ENCODE assay signal across 1 cellular context in the genomic region with DNA sequence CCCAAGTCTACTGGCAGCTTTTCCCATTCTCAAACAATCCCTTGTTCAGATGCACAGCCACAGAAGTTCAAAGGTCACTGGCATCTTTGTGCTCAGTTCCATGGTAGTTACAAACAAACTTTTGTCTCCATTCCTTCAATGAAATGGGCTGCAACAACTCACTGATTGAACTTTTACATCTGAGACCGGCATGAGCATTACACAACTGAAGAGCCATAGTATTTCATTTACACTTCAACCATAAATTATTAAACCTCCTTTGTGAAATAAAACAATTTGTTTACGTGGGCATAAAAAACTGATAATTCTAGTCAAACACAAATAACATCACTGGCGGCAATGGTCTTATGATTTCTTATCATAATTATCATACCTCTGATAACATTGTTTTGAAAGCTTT.
TF ChIP-seq lines count a peak whose summit lies in the region.

No MANE protein-coding gene starts in this region.

TF ChIP-seq in HepG2, 621 proteins besides CTCF, POLR2A, EP300 and RAD21 (continued from another document and continues in another):
- TF ChIP-seq, protein P1, sequence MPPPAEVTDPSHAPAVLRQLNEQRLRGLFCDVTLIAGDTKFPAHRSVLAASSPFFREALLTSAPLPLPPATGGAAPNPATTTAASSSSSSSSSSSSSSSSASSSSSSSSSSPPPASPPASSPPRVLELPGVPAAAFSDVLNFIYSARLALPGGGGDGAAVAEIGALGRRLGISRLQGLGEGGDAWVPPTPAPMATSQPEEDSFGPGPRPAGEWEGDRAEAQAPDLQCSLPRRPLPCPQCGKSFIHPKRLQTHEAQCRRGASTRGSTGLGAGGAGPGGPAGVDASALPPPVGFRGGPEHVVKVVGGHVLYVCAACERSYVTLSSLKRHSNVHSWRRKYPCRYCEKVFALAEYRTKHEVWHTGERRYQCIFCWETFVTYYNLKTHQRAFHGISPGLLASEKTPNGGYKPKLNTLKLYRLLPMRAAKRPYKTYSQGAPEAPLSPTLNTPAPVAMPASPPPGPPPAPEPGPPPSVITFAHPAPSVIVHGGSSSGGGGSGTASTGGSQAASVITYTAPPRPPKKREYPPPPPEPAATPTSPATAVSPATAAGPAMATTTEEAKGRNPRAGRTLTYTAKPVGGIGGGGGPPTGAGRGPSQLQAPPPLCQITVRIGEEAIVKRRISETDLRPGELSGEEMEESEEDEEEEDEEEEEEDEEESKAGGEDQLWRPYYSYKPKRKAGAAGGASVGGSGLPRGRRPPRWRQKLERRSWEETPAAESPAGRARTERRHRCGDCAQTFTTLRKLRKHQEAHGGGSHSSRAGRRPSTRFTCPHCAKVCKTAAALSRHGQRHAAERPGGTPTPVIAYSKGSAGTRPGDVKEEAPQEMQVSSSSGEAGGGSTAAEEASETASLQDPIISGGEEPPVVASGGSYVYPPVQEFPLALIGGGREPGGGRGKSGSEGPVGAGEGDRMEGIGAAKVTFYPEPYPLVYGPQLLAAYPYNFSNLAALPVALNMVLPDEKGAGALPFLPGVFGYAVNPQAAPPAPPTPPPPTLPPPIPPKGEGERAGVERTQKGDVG (CRISPR knock-in tag; IDR thresholded peaks at IDR 0.05; ENCODE audit: borderline replicate concordance), result no peak
- TF ChIP-seq ZNF331 (CRISPR knock-in tag; IDR thresholded peaks at IDR 0.05) (peak; percentile 79; the same call in 1 of the 2 replicates), HMG20B (CRISPR knock-in tag; conservative IDR thresholded peaks at IDR 0.05) (no peak), ZNF703 (CRISPR knock-in tag; IDR thresholded peaks at IDR 0.05; ENCODE audit: borderline replicate concordance) (no peak), KDM2A (CRISPR knock-in tag; IDR thresholded peaks at IDR 0.05; ENCODE audit: borderline replicate concordance, low read depth) (no peak), XBP1 (CRISPR knock-in tag; IDR thresholded peaks at IDR 0.05) (no peak), ZFP36L1 (CRISPR knock-in tag; IDR thresholded peaks at IDR 0.05) (no peak), ZFAT (CRISPR knock-in tag; conservative IDR thresholded peaks at IDR 0.05) (no peak), HMGA1 (CRISPR knock-in tag; conservative IDR thresholded peaks at IDR 0.05) (no peak), BRCA1 (CRISPR knock-in tag; IDR thresholded peaks at IDR 0.05) (no peak), MED8 (CRISPR knock-in tag; IDR thresholded peaks at IDR 0.05; ENCODE audit: insufficient replicate concordance) (no peak), FIP1L1 (IDR thresholded peaks at IDR 0.05; ENCODE audit: borderline replicate concordance, insufficient read depth, low read depth, low read length) (no peak), ZEB1 (IDR thresholded peaks at IDR 0.05; ENCODE audit: insufficient replicate concordance, low read depth) (no peak), IRF2 (CRISPR knock-in tag; IDR thresholded peaks at IDR 0.05) (0 out of 2 replicates have a peak, but pooled peaks have one; percentile 64), ZNF709 (CRISPR knock-in tag; IDR thresholded peaks at IDR 0.05) (no peak), CBX5 (CRISPR knock-in tag; IDR thresholded peaks at IDR 0.05; ENCODE audit: borderline replicate concordance) (no peak), ZNF615 (CRISPR knock-in tag; IDR thresholded peaks at IDR 0.05; ENCODE audit: borderline replicate concordance) (no peak), ZNF772 (CRISPR knock-in tag; IDR thresholded peaks at IDR 0.05) (no peak), ZNF432 (CRISPR knock-in tag; IDR thresholded peaks at IDR 0.05; ENCODE audit: borderline replicate concordance) (no peak), RFX5 (IDR thresholded peaks at IDR 0.05; ENCODE audit: low read depth, low read length) (no peak), PAX8 (CRISPR knock-in tag; IDR thresholded peaks at IDR 0.05; ENCODE audit: borderline replicate concordance) (no peak), ZNF224 (CRISPR knock-in tag; IDR thresholded peaks at IDR 0.05) (no peak), TBL1XR1 (IDR thresholded peaks at IDR 0.05; ENCODE audit: borderline replicate concordance, low read length, partially characterized antibody) (no peak), TP53 (CRISPR knock-in tag; conservative IDR thresholded peaks at IDR 0.05) (no peak), KDM5A (IDR thresholded peaks at IDR 0.05; ENCODE audit: borderline replicate concordance, low read length) (no peak), CHCHD3 (CRISPR knock-in tag; IDR thresholded peaks at IDR 0.05) (no peak), RXRA (CRISPR knock-in tag; IDR thresholded peaks at IDR 0.05) (no peak), POGZ (CRISPR knock-in tag; IDR thresholded peaks at IDR 0.05) (peak; percentile 86), ZNF776 (CRISPR knock-in tag; IDR thresholded peaks at IDR 0.05) (no peak)
- TF ChIP-seq, protein P2, sequence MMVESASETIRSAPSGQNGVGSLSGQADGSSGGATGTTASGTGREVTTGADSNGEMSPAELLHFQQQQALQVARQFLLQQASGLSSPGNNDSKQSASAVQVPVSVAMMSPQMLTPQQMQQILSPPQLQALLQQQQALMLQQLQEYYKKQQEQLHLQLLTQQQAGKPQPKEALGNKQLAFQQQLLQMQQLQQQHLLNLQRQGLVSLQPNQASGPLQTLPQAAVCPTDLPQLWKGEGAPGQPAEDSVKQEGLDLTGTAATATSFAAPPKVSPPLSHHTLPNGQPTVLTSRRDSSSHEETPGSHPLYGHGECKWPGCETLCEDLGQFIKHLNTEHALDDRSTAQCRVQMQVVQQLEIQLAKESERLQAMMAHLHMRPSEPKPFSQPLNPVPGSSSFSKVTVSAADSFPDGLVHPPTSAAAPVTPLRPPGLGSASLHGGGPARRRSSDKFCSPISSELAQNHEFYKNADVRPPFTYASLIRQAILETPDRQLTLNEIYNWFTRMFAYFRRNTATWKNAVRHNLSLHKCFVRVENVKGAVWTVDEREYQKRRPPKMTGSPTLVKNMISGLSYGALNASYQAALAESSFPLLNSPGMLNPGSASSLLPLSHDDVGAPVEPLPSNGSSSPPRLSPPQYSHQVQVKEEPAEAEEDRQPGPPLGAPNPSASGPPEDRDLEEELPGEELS (CRISPR knock-in tag; IDR thresholded peaks at IDR 0.05), result peak; percentile 90
- TF ChIP-seq, protein P3, sequence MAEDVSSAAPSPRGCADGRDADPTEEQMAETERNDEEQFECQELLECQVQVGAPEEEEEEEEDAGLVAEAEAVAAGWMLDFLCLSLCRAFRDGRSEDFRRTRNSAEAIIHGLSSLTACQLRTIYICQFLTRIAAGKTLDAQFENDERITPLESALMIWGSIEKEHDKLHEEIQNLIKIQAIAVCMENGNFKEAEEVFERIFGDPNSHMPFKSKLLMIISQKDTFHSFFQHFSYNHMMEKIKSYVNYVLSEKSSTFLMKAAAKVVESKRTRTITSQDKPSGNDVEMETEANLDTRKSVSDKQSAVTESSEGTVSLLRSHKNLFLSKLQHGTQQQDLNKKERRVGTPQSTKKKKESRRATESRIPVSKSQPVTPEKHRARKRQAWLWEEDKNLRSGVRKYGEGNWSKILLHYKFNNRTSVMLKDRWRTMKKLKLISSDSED (CRISPR knock-in tag; IDR thresholded peaks at IDR 0.05), result no peak
- TF ChIP-seq, protein P4, sequence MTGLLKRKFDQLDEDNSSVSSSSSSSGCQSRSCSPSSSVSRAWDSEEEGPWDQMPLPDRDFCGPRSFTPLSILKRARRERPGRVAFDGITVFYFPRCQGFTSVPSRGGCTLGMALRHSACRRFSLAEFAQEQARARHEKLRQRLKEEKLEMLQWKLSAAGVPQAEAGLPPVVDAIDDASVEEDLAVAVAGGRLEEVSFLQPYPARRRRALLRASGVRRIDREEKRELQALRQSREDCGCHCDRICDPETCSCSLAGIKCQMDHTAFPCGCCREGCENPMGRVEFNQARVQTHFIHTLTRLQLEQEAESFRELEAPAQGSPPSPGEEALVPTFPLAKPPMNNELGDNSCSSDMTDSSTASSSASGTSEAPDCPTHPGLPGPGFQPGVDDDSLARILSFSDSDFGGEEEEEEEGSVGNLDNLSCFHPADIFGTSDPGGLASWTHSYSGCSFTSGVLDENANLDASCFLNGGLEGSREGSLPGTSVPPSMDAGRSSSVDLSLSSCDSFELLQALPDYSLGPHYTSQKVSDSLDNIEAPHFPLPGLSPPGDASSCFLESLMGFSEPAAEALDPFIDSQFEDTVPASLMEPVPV (CRISPR knock-in tag; IDR thresholded peaks at IDR 0.05), result no peak
- TF ChIP-seq, protein P5, sequence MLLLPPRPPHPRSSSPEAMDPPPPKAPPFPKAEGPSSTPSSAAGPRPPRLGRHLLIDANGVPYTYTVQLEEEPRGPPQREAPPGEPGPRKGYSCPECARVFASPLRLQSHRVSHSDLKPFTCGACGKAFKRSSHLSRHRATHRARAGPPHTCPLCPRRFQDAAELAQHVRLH (CRISPR knock-in tag; IDR thresholded peaks at IDR 0.05; ENCODE audit: borderline replicate concordance, low read depth), result peak; percentile 60; the same call in 1 of the 2 replicates
- TF ChIP-seq, protein P6, sequence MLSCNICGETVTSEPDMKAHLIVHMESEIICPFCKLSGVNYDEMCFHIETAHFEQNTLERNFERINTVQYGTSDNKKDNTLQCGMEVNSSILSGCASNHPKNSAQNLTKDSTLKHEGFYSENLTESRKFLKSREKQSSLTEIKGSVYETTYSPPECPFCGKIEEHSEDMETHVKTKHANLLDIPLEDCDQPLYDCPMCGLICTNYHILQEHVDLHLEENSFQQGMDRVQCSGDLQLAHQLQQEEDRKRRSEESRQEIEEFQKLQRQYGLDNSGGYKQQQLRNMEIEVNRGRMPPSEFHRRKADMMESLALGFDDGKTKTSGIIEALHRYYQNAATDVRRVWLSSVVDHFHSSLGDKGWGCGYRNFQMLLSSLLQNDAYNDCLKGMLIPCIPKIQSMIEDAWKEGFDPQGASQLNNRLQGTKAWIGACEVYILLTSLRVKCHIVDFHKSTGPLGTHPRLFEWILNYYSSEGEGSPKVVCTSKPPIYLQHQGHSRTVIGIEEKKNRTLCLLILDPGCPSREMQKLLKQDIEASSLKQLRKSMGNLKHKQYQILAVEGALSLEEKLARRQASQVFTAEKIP (CRISPR knock-in tag; IDR thresholded peaks at IDR 0.05; ENCODE audit: borderline replicate concordance), result no peak
- TF ChIP-seq, protein P7, sequence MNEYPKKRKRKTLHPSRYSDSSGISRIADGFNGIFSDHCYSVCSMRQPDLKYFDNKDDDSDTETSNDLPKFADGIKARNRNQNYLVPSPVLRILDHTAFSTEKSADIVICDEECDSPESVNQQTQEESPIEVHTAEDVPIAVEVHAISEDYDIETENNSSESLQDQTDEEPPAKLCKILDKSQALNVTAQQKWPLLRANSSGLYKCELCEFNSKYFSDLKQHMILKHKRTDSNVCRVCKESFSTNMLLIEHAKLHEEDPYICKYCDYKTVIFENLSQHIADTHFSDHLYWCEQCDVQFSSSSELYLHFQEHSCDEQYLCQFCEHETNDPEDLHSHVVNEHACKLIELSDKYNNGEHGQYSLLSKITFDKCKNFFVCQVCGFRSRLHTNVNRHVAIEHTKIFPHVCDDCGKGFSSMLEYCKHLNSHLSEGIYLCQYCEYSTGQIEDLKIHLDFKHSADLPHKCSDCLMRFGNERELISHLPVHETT (CRISPR knock-in tag; conservative IDR thresholded peaks at IDR 0.05), result no peak
- TF ChIP-seq, protein P8, sequence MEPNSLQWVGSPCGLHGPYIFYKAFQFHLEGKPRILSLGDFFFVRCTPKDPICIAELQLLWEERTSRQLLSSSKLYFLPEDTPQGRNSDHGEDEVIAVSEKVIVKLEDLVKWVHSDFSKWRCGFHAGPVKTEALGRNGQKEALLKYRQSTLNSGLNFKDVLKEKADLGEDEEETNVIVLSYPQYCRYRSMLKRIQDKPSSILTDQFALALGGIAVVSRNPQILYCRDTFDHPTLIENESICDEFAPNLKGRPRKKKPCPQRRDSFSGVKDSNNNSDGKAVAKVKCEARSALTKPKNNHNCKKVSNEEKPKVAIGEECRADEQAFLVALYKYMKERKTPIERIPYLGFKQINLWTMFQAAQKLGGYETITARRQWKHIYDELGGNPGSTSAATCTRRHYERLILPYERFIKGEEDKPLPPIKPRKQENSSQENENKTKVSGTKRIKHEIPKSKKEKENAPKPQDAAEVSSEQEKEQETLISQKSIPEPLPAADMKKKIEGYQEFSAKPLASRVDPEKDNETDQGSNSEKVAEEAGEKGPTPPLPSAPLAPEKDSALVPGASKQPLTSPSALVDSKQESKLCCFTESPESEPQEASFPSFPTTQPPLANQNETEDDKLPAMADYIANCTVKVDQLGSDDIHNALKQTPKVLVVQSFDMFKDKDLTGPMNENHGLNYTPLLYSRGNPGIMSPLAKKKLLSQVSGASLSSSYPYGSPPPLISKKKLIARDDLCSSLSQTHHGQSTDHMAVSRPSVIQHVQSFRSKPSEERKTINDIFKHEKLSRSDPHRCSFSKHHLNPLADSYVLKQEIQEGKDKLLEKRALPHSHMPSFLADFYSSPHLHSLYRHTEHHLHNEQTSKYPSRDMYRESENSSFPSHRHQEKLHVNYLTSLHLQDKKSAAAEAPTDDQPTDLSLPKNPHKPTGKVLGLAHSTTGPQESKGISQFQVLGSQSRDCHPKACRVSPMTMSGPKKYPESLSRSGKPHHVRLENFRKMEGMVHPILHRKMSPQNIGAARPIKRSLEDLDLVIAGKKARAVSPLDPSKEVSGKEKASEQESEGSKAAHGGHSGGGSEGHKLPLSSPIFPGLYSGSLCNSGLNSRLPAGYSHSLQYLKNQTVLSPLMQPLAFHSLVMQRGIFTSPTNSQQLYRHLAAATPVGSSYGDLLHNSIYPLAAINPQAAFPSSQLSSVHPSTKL (CRISPR knock-in tag; IDR thresholded peaks at IDR 0.05), result peak; percentile 90
- TF ChIP-seq, protein P9, sequence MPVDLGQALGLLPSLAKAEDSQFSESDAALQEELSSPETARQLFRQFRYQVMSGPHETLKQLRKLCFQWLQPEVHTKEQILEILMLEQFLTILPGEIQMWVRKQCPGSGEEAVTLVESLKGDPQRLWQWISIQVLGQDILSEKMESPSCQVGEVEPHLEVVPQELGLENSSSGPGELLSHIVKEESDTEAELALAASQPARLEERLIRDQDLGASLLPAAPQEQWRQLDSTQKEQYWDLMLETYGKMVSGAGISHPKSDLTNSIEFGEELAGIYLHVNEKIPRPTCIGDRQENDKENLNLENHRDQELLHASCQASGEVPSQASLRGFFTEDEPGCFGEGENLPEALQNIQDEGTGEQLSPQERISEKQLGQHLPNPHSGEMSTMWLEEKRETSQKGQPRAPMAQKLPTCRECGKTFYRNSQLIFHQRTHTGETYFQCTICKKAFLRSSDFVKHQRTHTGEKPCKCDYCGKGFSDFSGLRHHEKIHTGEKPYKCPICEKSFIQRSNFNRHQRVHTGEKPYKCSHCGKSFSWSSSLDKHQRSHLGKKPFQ (CRISPR knock-in tag; IDR thresholded peaks at IDR 0.05; ENCODE audit: insufficient replicate concordance), result no peak
- TF ChIP-seq, protein P10, sequence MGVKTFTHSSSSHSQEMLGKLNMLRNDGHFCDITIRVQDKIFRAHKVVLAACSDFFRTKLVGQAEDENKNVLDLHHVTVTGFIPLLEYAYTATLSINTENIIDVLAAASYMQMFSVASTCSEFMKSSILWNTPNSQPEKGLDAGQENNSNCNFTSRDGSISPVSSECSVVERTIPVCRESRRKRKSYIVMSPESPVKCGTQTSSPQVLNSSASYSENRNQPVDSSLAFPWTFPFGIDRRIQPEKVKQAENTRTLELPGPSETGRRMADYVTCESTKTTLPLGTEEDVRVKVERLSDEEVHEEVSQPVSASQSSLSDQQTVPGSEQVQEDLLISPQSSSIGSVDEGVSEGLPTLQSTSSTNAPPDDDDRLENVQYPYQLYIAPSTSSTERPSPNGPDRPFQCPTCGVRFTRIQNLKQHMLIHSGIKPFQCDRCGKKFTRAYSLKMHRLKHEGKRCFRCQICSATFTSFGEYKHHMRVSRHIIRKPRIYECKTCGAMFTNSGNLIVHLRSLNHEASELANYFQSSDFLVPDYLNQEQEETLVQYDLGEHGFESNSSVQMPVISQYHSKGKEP (CRISPR knock-in tag; IDR thresholded peaks at IDR 0.05), result no peak
- TF ChIP-seq, protein P11, sequence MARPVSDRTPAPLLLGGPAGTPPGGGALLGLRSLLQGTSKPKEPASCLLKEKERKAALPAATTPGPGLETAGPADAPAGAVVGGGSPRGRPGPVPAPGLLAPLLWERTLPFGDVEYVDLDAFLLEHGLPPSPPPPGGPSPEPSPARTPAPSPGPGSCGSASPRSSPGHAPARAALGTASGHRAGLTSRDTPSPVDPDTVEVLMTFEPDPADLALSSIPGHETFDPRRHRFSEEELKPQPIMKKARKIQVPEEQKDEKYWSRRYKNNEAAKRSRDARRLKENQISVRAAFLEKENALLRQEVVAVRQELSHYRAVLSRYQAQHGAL (CRISPR knock-in tag; IDR thresholded peaks at IDR 0.05; ENCODE audit: not compliant biosample characterization), result no peak
